Comparison of ENCODE assay signal across 8 cellular contexts in genomic region chr6:36755435-36756348, GRCh38. TPM values are rescaled to one million over a fixed set of nuclear protein-coding genes. Genes with fewer than 3 reads are reported as not detected.
DNase-seq lines count a peak whose midpoint lies in the region; ATAC-seq and TF ChIP-seq lines count a peak whose summit lies in the region.

No MANE protein-coding gene starts in this region.

- no peak overlapping the region for H3K27ac ChIP-seq in WERI-Rb-1

- H3K27me3 ChIP-seq in WERI-Rb-1 (ENCODE audit: insufficient read depth, low read depth, severe bottlenecking), result no peaks in the 10 kb centered on the region

- H3K36me3 Mint-ChIP-seq in HFFc6 (ENCODE audit: low read depth), result no peaks in the 10 kb centered on the region
- no peaks in the 10 kb centered on the region for H3K36me3 Mint-ChIP-seq in activated naive CD4-positive, alpha-beta T cell treated with anti-CD3 and anti-CD28 coated beads, Interleukin-2, amount 50 U/mL, for 24 hours

- H3K9me3 ChIP-seq in WERI-Rb-1 (ENCODE audit: severe bottlenecking), result no peaks in the 10 kb centered on the region

- no peak for ATAC-seq in HG03095 (IDR thresholded peaks at IDR 0.05; ENCODE audit: unreplicated experiment)

- TF ChIP-seq CTCF in HFFc6 (IDR thresholded peaks at IDR 0.05) (no peak), WERI-Rb-1 (IDR thresholded peaks at IDR 0.05; ENCODE audit: low read depth, low read length) (no peak)

- no peak overlapping the region for H3K4me3 ChIP-seq in WERI-Rb-1 (ENCODE audit: low read depth, low read length)

- H3K27me3 Mint-ChIP-seq in HFFc6 (ENCODE audit: insufficient read depth), result peaks cover 15% of the 10 kb centered on the region
- no peaks in the 10 kb centered on the region for H3K27me3 Mint-ChIP-seq in activated naive CD4-positive, alpha-beta T cell treated with anti-CD3 and anti-CD28 coated beads, Interleukin-2, amount 50 U/mL, for 24 hours

- peak; percentile 89 for DNase-seq in CD1c-positive myeloid dendritic cell (ENCODE audit: extremely low spot score)
- peak; percentile 70 for DNase-seq in HFFc6
- peak; percentile 32 to 61 for DNase-seq in SW 1271 (lab: John Stamatoyannopoulos, UW)
- DNase-seq in stimulated activated CD4-positive, alpha-beta T cell treated with anti-CD3 and anti-CD28 coated beads, Interleukin-12 subunit alpha, Interleukin-12 subunit beta, amount 100 ng/mL, for 4 hours, result peak; percentile 61
- no peak for DNase-seq in WERI-Rb-1
- no peak for DNase-seq in cortex of kidney (lab: John Stamatoyannopoulos, UW)

- peaks cover 72% of the 10 kb centered on the region for H3K4me1 Mint-ChIP-seq in HFFc6 (ENCODE audit: low read depth)
- peaks cover 49% of the 10 kb centered on the region for H3K4me1 Mint-ChIP-seq in activated naive CD4-positive, alpha-beta T cell treated with anti-CD3 and anti-CD28 coated beads, Interleukin-2, amount 50 U/mL, for 24 hours

- H3K27ac Mint-ChIP-seq in HFFc6, result peak overlapping the region; percentile 47
- peak overlapping the region; percentile 87 for H3K27ac Mint-ChIP-seq in activated naive CD4-positive, alpha-beta T cell treated with anti-CD3 and anti-CD28 coated beads, Interleukin-2, amount 50 U/mL, for 24 hours

- H3K36me3 ChIP-seq in WERI-Rb-1, result no peaks in the 10 kb centered on the region

- H3K9me3 Mint-ChIP-seq in HFFc6, result no peaks in the 10 kb centered on the region
- no peaks in the 10 kb centered on the region for H3K9me3 Mint-ChIP-seq in activated naive CD4-positive, alpha-beta T cell treated with anti-CD3 and anti-CD28 coated beads, Interleukin-2, amount 50 U/mL, for 24 hours

- H3K4me3 Mint-ChIP-seq in HFFc6, result 0 out of 2 replicates have a peak overlapping the region, but pooled peaks have one; percentile 22
- H3K4me3 Mint-ChIP-seq in activated naive CD4-positive, alpha-beta T cell treated with anti-CD3 and anti-CD28 coated beads, Interleukin-2, amount 50 U/mL, for 24 hours, result peak overlapping the region; percentile 65

RNA-seq across cellular contexts. Expression of gene RAB44, which starts 58.1 kb away (rescaled TPM):
- under 1 TPM in 2 of 6 experiments, not detected in 4; 0.26 to 0.45 TPM for total RNA-seq in HFFc6 (2021; fragmentation: NEBNext Ultra II Directional; extraction: Animal tissue kit (Norgen Biotek cat#: 25700))

Comparison
In these comparisons a context has a peak if more than half of its experiments do, and no peak if none do; other contexts are left out.
1. DNase-seq: peak in CD1c-positive myeloid dendritic cell (single experiment), HFFc6 (single experiment), SW 1271 (2 of 2) and stimulated activated CD4-positive, alpha-beta T cell treated with anti-CD3 and anti-CD28 coated beads, Interleukin-12 subunit alpha, Interleukin-12 subunit beta, amount 100 ng/mL, for 4 hours (single experiment); none in WERI-Rb-1 (single experiment) and cortex of kidney (single experiment).